ENCODE assay signal across 12 cellular contexts in the genomic region with DNA sequence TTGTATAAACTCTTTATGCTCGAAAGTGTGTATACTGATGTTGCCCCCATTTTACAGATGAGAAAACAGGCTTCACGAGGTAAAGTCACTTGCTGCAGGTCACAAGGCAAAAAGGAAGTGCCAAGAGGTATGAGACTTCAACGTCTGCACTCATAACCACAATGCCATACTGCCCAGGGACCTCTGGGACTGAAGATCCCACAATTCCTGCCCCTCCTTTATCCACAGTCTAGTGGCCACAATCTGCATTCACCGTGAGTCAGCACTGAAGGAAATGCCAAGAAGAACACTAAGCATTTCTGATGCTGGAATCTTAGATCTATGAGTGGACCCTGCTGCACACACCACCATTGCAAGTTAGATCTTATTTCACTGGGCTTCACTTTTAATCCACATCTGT. TPM values are rescaled to one million over a fixed set of nuclear protein-coding genes. Genes with fewer than 3 reads are reported as not detected.
A peak's percentile ranks its signal among the peaks of the same experiment; 100 is the strongest.
DNase-seq lines count a peak whose midpoint lies in the region; ATAC-seq, FAIRE-seq and TF ChIP-seq lines count a peak whose summit lies in the region.
"Had no signal": no experiment of that assay in that cellular context is flagged by ENCODE, and none has a peak within 500 bp of the region (broad histone marks: within the 10 kb centered on the region; RNA-seq: fewer than 3 reads in every experiment).

No MANE protein-coding gene starts in this region.

- H3K4me3 Mint-ChIP-seq in astrocyte (ENCODE audit: unreplicated experiment) = peak overlapping the region; percentile 30
- H3K4me3 Mint-ChIP-seq: activated naive CD4-positive, alpha-beta T cell treated with anti-CD3 and anti-CD28 coated beads, Interleukin-2, amount 50 U/mL, for 24 hours had no signal

- H3K79me2 ChIP-seq in astrocyte (ENCODE audit: insufficient read depth, low read length) = peaks cover 77% of the 10 kb centered on the region
- peaks cover 44% of the 10 kb centered on the region for H3K79me2 ChIP-seq in keratinocyte (ENCODE audit: control insufficient read depth, insufficient read depth, low read length)

- no peaks in the 10 kb centered on the region for H3K9me1 ChIP-seq in keratinocyte (ENCODE audit: control insufficient read depth, extremely low read depth, insufficient read depth, low read length)

- H3K27ac ChIP-seq in astrocyte (ENCODE audit: low read depth, low read length) (peak overlapping the region; percentile 71), keratinocyte (ENCODE audit: control insufficient read depth, insufficient read depth, low read length) (peak overlapping the region; percentile 15), right atrium auricular region (no peak overlapping the region)
- H3K27ac ChIP-seq: gastroesophageal sphincter, HL-60 had no signal

- peaks cover 39% of the 10 kb centered on the region for H3K4me1 Mint-ChIP-seq in astrocyte (ENCODE audit: low read depth, unreplicated experiment)

- peak overlapping the region; percentile 7 for H3K4me3 ChIP-seq in astrocyte (ENCODE audit: insufficient read depth, low read depth, low read length)
- no peak overlapping the region for H3K4me3 ChIP-seq in keratinocyte (ENCODE audit: control insufficient read depth in 2 of 3, extremely low read depth in 1 of 3, insufficient read depth in 2 of 3, low read depth in 1 of 3, low read length in 3 of 3)
- no peak overlapping the region for H3K4me3 ChIP-seq in right atrium auricular region
- H3K4me3 ChIP-seq: gastroesophageal sphincter had no signal

- DNase-seq in AG20443 (ENCODE audit: low spot score) (peak; percentile 91), M059J (ENCODE audit: low read depth) (peak; percentile 99), astrocyte (ENCODE audit: low read depth) (peak; percentile 98), keratinocyte (ENCODE audit: low read depth, low spot score) (peak; percentile 83), right atrium auricular region (ENCODE audit: low spot score) (no peak), GF-D8 (lab: John Stamatoyannopoulos, UW) (no peak)
- DNase-seq: stimulated activated CD4-positive, alpha-beta T cell treated with anti-CD3 and anti-CD28 coated beads, Interleukin-2, amount 100 ng/mL, for 24 hours had no signal

- no peaks in the 10 kb centered on the region for H3K36me3 Mint-ChIP-seq in astrocyte (ENCODE audit: low read depth, unreplicated experiment)

- H3K9ac ChIP-seq in astrocyte (ENCODE audit: low read length) (peak overlapping the region; percentile 29), keratinocyte (ENCODE audit: control insufficient read depth, extremely low read depth, insufficient read depth, low read length) (no peak overlapping the region)

- peaks cover 20% of the 10 kb centered on the region for H3K4me1 ChIP-seq in astrocyte (ENCODE audit: insufficient read depth, low read length)
- peaks cover 20% of the 10 kb centered on the region for H3K4me1 ChIP-seq in keratinocyte (ENCODE audit: control insufficient read depth, extremely low read depth, insufficient read depth, low read length)
- H3K4me1 ChIP-seq in right atrium auricular region = peaks cover 0 to 15% of the 10 kb centered on the region in 2 donors
- H3K4me1 ChIP-seq: gastroesophageal sphincter had no signal

- H3K9me3 Mint-ChIP-seq in astrocyte (ENCODE audit: unreplicated experiment) = no peaks in the 10 kb centered on the region
- H3K9me3 Mint-ChIP-seq: activated naive CD4-positive, alpha-beta T cell treated with anti-CD3 and anti-CD28 coated beads, Interleukin-2, amount 50 U/mL, for 24 hours had no signal

- H2AFZ ChIP-seq in astrocyte (ENCODE audit: low read depth, low read length) (no peak overlapping the region), keratinocyte (ENCODE audit: control insufficient read depth, low read length) (no peak overlapping the region)

- H3K4me2 ChIP-seq in astrocyte (ENCODE audit: low read length) (peak overlapping the region; percentile 76), keratinocyte (ENCODE audit: control insufficient read depth, extremely low read depth, insufficient read depth, low read depth, low read length) (peak overlapping the region; percentile 19)

- no peaks in the 10 kb centered on the region for H3K27me3 Mint-ChIP-seq in astrocyte (ENCODE audit: low read depth, unreplicated experiment)
- H3K27me3 Mint-ChIP-seq: activated naive CD4-positive, alpha-beta T cell treated with anti-CD3 and anti-CD28 coated beads, Interleukin-2, amount 50 U/mL, for 24 hours had no signal

- H4K20me1 ChIP-seq in astrocyte (ENCODE audit: insufficient read depth, low read length) (peaks cover 31% of the 10 kb centered on the region), keratinocyte (ENCODE audit: control insufficient read depth, extremely low read depth, insufficient read depth, low read length) (no peaks in the 10 kb centered on the region)

- H3K9me3 ChIP-seq in astrocyte (ENCODE audit: insufficient read depth, low read depth, low read length) (no peaks in the 10 kb centered on the region), keratinocyte (ENCODE audit: control insufficient read depth, low read depth, low read length) (no peaks in the 10 kb centered on the region), right atrium auricular region (no peaks in the 10 kb centered on the region)
- H3K9me3 ChIP-seq: gastroesophageal sphincter had no signal

- H3K27me3 ChIP-seq in astrocyte (ENCODE audit: insufficient read depth, low read length) (no peaks in the 10 kb centered on the region), keratinocyte (ENCODE audit: control insufficient read depth, extremely low read depth, insufficient read depth, low read length) (no peaks in the 10 kb centered on the region), right atrium auricular region (no peaks in the 10 kb centered on the region)
- H3K27me3 ChIP-seq: gastroesophageal sphincter had no signal

- no peaks in the 10 kb centered on the region for H3K36me3 ChIP-seq in astrocyte (ENCODE audit: insufficient read depth, low read length)
- no peaks in the 10 kb centered on the region for H3K36me3 ChIP-seq in keratinocyte (ENCODE audit: control insufficient read depth in 2 of 2, extremely low read depth in 1 of 2, insufficient read depth in 2 of 2, low read length in 2 of 2)
- H3K36me3 ChIP-seq in right atrium auricular region = no peaks in the 10 kb centered on the region
- H3K36me3 ChIP-seq: gastroesophageal sphincter had no signal

- no peak for ATAC-seq in HG03442 (IDR thresholded peaks at IDR 0.05; ENCODE audit: unreplicated experiment)
- no peak for ATAC-seq in HG03520 (IDR thresholded peaks at IDR 0.05; ENCODE audit: unreplicated experiment)
- ATAC-seq: gastroesophageal sphincter had no signal

- dilution Hi-C loops in keratinocyte (cut with MboI; ENCODE audit: extremely low pct_ligation_motif_present, low sequenced_read_pairs) = no loop called here

- H3K27ac Mint-ChIP-seq in astrocyte (ENCODE audit: unreplicated experiment) = peak overlapping the region; percentile 83
- H3K27ac Mint-ChIP-seq: activated naive CD4-positive, alpha-beta T cell treated with anti-CD3 and anti-CD28 coated beads, Interleukin-2, amount 50 U/mL, for 24 hours had no signal

- peak; percentile 99 for FAIRE-seq in astrocyte (lab: Jason Lieb, UNC)
- FAIRE-seq in keratinocyte (lab: Jason Lieb, UNC) = peak; percentile 96

- no peak for TF ChIP-seq CTCF in astrocyte (IDR thresholded peaks at IDR 0.05; ENCODE audit: insufficient read depth, low read depth, low read length)
- TF ChIP-seq CTCF in keratinocyte (optimal IDR thresholded peaks at IDR 0.05 in 1 of 3, IDR thresholded peaks at IDR 0.05 in 1 of 3, conservative IDR thresholded peaks at IDR 0.05 in 1 of 3; ENCODE audit: extremely low read depth in 1 of 3, insufficient read depth in 2 of 3, low read length in 3 of 3) = no peak
- no peak for TF ChIP-seq CTCF in right atrium auricular region (IDR thresholded peaks at IDR 0.05)

RNA-seq across cellular contexts. Expression of a gene that starts 37.3 kb away (rescaled TPM):
- 50.1 and 61.1 TPM in 2 replicates for total RNA-seq in M059J (2014; rRNA removed; shearing (Covaris generic))
- total RNA-seq in astrocyte = 26.9 and 27.7 TPM in 2 replicates
- 33.1 to 44.9 TPM (median 39.0 TPM) in 3 replicates for polyA plus RNA-seq in keratinocyte
- polyA plus RNA-seq in keratinocyte (2011; ENCODE audit: low read depth) = 20.7 TPM
- 34.9 and 42.2 TPM in 2 replicates for polyA plus RNA-seq in keratinocyte (2011; cell fraction: cytosol; rRNA removed)
- polyA plus RNA-seq in keratinocyte (2011; cell fraction: nucleus; rRNA removed) = 33.7 and 40.1 TPM in 2 replicates
- 32.6 and 33.3 TPM in 2 replicates for polyA plus RNA-seq in keratinocyte (2012; ENCODE audit: low replicate concordance)
- polyA minus RNA-seq in keratinocyte = 22.6 to 42.0 TPM (median 37.1 TPM) in 3 replicates
- 17.5 TPM for polyA minus RNA-seq in keratinocyte (2011; cell fraction: cytosol; rRNA and poly(A)+ RNA removed)
- polyA minus RNA-seq in keratinocyte (2011; cell fraction: nucleus; rRNA and poly(A)+ RNA removed) = 14.7 and 25.7 TPM in 2 replicates
- total RNA-seq in right atrium auricular region = 10 to 100 TPM; 12.5 to 15.3 TPM

Comparison
In these comparisons a context has a peak if more than half of its experiments do, and no peak if none do; other contexts are left out.
1. DNase-seq: peak in AG20443 (single experiment), M059J (single experiment), astrocyte (single experiment) and keratinocyte (single experiment); none in right atrium auricular region (single experiment) and GF-D8 (single experiment).
2. H3K27ac ChIP-seq: peak in astrocyte (single experiment) and keratinocyte (single experiment); none in right atrium auricular region (0 of 2).